1 cellular context compared by ENCODE assay signal in the genomic region with DNA sequence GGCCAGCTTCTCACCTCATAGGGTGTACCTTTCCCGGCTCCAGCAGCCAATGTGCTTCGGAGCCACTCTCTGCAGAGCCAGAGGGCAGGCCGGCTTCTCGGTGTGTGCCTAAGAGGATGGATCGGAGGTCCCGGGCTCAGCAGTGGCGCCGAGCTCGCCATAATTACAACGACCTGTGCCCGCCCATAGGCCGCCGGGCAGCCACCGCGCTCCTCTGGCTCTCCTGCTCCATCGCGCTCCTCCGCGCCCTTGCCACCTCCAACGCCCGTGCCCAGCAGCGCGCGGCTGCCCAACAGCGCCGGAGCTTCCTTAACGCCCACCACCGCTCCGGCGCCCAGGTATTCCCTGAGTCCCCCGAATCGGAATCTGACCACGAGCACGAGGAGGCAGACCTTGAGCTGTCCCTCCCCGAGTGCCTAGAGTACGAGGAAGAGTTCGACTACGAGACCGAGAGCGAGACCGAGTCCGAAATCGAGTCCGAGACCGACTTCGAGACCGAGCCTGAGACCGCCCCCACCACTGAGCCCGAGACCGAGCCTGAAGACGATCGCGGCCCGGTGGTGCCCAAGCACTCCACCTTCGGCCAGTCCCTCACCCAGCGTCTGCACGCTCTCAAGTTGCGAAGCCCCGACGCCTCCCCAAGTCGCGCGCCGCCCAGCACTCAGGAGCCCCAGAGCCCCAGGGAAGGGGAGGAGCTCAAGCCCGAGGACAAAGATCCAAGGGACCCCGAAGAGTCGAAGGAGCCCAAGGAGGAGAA.
TF ChIP-seq lines count a peak whose summit lies in the region.

No MANE protein-coding gene starts in this region.

TF ChIP-seq in A549, 52 proteins besides CTCF, POLR2A, EP300 and RAD21 (continued from another document):
- TF ChIP-seq, protein P1, sequence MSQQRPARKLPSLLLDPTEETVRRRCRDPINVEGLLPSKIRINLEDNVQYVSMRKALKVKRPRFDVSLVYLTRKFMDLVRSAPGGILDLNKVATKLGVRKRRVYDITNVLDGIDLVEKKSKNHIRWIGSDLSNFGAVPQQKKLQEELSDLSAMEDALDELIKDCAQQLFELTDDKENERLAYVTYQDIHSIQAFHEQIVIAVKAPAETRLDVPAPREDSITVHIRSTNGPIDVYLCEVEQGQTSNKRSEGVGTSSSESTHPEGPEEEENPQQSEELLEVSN (IDR thresholded peaks at IDR 0.05; ENCODE audit: borderline replicate concordance, low read depth), result no peak
- no peak for TF ChIP-seq ATOH8 (CRISPR knock-in tag; IDR thresholded peaks at IDR 0.05; ENCODE audit: low read depth)
- no peak for TF ChIP-seq SREBF2 (IDR thresholded peaks at IDR 0.05)
- TF ChIP-seq BCL3 (IDR thresholded peaks at IDR 0.05), result no peak
- TF ChIP-seq, protein P2, sequence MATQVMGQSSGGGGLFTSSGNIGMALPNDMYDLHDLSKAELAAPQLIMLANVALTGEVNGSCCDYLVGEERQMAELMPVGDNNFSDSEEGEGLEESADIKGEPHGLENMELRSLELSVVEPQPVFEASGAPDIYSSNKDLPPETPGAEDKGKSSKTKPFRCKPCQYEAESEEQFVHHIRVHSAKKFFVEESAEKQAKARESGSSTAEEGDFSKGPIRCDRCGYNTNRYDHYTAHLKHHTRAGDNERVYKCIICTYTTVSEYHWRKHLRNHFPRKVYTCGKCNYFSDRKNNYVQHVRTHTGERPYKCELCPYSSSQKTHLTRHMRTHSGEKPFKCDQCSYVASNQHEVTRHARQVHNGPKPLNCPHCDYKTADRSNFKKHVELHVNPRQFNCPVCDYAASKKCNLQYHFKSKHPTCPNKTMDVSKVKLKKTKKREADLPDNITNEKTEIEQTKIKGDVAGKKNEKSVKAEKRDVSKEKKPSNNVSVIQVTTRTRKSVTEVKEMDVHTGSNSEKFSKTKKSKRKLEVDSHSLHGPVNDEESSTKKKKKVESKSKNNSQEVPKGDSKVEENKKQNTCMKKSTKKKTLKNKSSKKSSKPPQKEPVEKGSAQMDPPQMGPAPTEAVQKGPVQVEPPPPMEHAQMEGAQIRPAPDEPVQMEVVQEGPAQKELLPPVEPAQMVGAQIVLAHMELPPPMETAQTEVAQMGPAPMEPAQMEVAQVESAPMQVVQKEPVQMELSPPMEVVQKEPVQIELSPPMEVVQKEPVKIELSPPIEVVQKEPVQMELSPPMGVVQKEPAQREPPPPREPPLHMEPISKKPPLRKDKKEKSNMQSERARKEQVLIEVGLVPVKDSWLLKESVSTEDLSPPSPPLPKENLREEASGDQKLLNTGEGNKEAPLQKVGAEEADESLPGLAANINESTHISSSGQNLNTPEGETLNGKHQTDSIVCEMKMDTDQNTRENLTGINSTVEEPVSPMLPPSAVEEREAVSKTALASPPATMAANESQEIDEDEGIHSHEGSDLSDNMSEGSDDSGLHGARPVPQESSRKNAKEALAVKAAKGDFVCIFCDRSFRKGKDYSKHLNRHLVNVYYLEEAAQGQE (IDR thresholded peaks at IDR 0.05), result no peak
- no peak for TF ChIP-seq KDM5A (IDR thresholded peaks at IDR 0.05)
- TF ChIP-seq SMC3 (IDR thresholded peaks at IDR 0.05), result no peak
